Comparison of ENCODE assay signal across 1 cellular context in the genomic region with DNA sequence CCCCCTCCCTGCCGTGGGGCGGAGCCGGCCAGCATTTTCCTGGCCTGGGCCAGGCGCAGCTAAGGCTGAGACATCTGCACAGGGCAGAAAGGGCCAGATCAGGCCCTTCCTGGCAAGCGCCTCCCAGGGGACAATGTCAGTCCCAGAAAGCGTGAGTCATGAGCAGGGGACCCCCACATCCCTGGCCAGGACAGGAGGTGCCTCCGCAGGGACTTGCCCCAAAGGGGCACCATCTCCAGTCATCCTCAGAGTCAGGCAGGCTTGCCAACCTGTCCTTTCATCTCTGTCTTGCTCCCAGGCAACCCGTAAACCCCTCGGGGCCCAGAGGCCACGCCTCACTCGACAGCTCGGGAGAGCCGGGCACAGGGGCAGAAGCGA.
TF ChIP-seq lines count a peak whose summit lies in the region.

No MANE protein-coding gene starts in this region.

TF ChIP-seq in K562, 482 proteins besides CTCF, POLR2A, EP300 and RAD21:
- TF ChIP-seq, protein P1, sequence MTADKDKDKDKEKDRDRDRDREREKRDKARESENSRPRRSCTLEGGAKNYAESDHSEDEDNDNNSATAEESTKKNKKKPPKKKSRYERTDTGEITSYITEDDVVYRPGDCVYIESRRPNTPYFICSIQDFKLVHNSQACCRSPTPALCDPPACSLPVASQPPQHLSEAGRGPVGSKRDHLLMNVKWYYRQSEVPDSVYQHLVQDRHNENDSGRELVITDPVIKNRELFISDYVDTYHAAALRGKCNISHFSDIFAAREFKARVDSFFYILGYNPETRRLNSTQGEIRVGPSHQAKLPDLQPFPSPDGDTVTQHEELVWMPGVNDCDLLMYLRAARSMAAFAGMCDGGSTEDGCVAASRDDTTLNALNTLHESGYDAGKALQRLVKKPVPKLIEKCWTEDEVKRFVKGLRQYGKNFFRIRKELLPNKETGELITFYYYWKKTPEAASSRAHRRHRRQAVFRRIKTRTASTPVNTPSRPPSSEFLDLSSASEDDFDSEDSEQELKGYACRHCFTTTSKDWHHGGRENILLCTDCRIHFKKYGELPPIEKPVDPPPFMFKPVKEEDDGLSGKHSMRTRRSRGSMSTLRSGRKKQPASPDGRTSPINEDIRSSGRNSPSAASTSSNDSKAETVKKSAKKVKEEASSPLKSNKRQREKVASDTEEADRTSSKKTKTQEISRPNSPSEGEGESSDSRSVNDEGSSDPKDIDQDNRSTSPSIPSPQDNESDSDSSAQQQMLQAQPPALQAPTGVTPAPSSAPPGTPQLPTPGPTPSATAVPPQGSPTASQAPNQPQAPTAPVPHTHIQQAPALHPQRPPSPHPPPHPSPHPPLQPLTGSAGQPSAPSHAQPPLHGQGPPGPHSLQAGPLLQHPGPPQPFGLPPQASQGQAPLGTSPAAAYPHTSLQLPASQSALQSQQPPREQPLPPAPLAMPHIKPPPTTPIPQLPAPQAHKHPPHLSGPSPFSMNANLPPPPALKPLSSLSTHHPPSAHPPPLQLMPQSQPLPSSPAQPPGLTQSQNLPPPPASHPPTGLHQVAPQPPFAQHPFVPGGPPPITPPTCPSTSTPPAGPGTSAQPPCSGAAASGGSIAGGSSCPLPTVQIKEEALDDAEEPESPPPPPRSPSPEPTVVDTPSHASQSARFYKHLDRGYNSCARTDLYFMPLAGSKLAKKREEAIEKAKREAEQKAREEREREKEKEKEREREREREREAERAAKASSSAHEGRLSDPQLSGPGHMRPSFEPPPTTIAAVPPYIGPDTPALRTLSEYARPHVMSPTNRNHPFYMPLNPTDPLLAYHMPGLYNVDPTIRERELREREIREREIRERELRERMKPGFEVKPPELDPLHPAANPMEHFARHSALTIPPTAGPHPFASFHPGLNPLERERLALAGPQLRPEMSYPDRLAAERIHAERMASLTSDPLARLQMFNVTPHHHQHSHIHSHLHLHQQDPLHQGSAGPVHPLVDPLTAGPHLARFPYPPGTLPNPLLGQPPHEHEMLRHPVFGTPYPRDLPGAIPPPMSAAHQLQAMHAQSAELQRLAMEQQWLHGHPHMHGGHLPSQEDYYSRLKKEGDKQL (CRISPR knock-in tag; IDR thresholded peaks at IDR 0.05; ENCODE audit: borderline replicate concordance) = no peak
